In genomic region chr1:6674796-6675195, GRCh38 we compare ENCODE assay signal across 21 cellular contexts. TPM values are rescaled to one million over a fixed set of nuclear protein-coding genes. Genes with fewer than 3 reads are reported as not detected.
DNase-seq lines count a peak whose midpoint lies in the region; ATAC-seq and TF ChIP-seq lines count a peak whose summit lies in the region.
"Had no signal": no experiment of that assay in that cellular context is flagged by ENCODE, and none has a peak within 500 bp of the region (broad histone marks: within the 10 kb centered on the region; RNA-seq: fewer than 3 reads in every experiment).

No MANE protein-coding gene starts in this region.

- H3K9me3 ChIP-seq in cardiac muscle cell (ENCODE audit: low read depth) (no peaks in the 10 kb centered on the region), heart right ventricle (no peaks in the 10 kb centered on the region)
- H3K9me3 ChIP-seq: MG63 had no signal

- H3K4me1 ChIP-seq in cardiac muscle cell (ENCODE audit: low read depth) (peaks cover 27% of the 10 kb centered on the region), heart right ventricle (peaks cover 0 to 38% (median 7%) of the 10 kb centered on the region in 9 donors)

- TF ChIP-seq CTCF in cardiac muscle cell (IDR thresholded peaks at IDR 0.05; ENCODE audit: low read depth, low read length) (no peak), heart right ventricle (IDR thresholded peaks at IDR 0.05) (no peak)

- intact Hi-C loops in heart right ventricle (cut with DNase I): no loop called here

- no peaks in the 10 kb centered on the region for H3K27me3 ChIP-seq in cardiac muscle cell
- H3K27me3 ChIP-seq in heart right ventricle: no peaks in the 10 kb centered on the region
- H3K27me3 ChIP-seq: MG63 had no signal

- DNase-seq in cardiac muscle cell (ENCODE audit: low read depth in 1 of 2, low spot score in 1 of 2): peak in 1 of 2 donors; percentile 23
- DNase-seq in heart right ventricle: no peak
- DNase-seq in NCI-H82 (lab: John Stamatoyannopoulos, UW): peak; percentile 51
- peak; percentile 68 for DNase-seq in left kidney (ENCODE audit: low read depth, low spot score)
- DNase-seq in AG08396 (ENCODE audit: low spot score): no peak
- DNase-seq in COLO668 (lab: John Stamatoyannopoulos, UW; ENCODE audit: unreplicated experiment): no peak
- no peak for DNase-seq in NCI-H146 (lab: John Stamatoyannopoulos, UW)
- DNase-seq: 8988T; AML-193; C1 segment of cervical spinal cord; CD8-positive, alpha-beta T cell; DMS79 treated with DMSO at 0.1 percent for 48 hours; MG63; NCI-H1092; NCI-H1436; NCI-H2081 treated with DMSO at 0.1 percent for 48 hours; NCI-H510A; NCI-H774; PC-3; Right ventricle myocardium superior had no signal

- H3K27ac ChIP-seq in cardiac muscle cell (peak overlapping the region; percentile 91), heart right ventricle (peak overlapping the region in 2 of 10 donors; percentile 13 to 48)

- H3K36me3 ChIP-seq in cardiac muscle cell (peaks cover 10% of the 10 kb centered on the region), heart right ventricle (peaks cover 0 to 84% (median 24%) of the 10 kb centered on the region in 9 donors)

- 83 to 88% methylated on average over 1 of the region's 1 CpG for WGBS in heart right ventricle, 2 donors

- ATAC-seq in heart right ventricle (no peak), HG02763 (IDR thresholded peaks at IDR 0.05; ENCODE audit: unreplicated experiment) (no peak)
- ATAC-seq: CD8-positive, alpha-beta T cell; PC-3 had no signal

- H3K4me3 ChIP-seq in cardiac muscle cell: no peak overlapping the region
- no peak overlapping the region for H3K4me3 ChIP-seq in heart right ventricle
- H3K4me3 ChIP-seq: MG63 had no signal

RNA-seq across cellular contexts. Expression of gene DNAJC11, which starts 26.8 kb away (rescaled TPM):
- total RNA-seq in cardiac muscle cell (48.8 and 67.9 TPM in 2 replicates), heart right ventricle (10 to 100 TPM; 60.8 to 80.6 (median 73.2) TPM)
- polyA plus RNA-seq in cardiac muscle cell (54.3 and 64.7 TPM in 2 replicates), heart right ventricle (10 to 100 TPM; 31.2 to 63.1 TPM)

RNA-seq across cellular contexts. Expression of gene THAP3, which starts 50.1 kb away (rescaled TPM):
- total RNA-seq in cardiac muscle cell: 46.0 and 55.5 TPM in 2 replicates
- 35.1 and 43.7 TPM in 2 replicates for polyA plus RNA-seq in cardiac muscle cell
- 10 to 100 TPM in 7 of 10 donors, 1 to 10 TPM in 3; 6.8 to 16.7 (median 11.2) TPM for total RNA-seq in heart right ventricle
- polyA plus RNA-seq in heart right ventricle: 10 to 100 TPM; 24.6 to 27.6 TPM

Comparison
In these comparisons a context has a peak if more than half of its experiments do, and no peak if none do; other contexts are left out.
1. DNase-seq: peak in NCI-H82 (single experiment) and left kidney (single experiment); none in heart right ventricle (0 of 2), AG08396 (single experiment), COLO668 (single experiment) and NCI-H146 (single experiment).